ENCODE assay signal across 8 cellular contexts in the genomic region with DNA sequence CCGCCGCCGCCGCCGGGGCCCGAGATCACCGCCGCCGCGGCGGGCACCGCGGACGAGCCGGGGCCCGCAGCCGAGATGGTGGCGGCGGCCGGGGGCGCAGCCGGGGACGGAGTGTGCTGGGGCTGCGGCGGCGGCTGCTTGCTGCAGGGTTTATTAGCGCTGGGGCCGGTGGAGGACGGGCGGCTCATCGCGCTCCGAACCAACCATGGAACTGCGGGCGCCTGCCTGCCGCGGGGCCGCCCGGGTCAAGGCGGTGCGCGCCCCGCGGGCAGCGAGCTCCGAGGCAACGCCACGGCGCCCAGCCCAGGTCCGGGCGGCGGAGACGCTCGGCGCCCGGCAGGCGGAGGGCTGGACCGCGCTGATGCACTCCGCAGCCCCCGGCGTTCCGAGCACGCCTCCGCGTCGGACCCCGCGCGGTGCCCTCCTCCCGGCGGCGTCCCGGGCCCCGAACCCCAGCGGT. TPM values are rescaled to one million over a fixed set of nuclear protein-coding genes. Genes with fewer than 3 reads are reported as not detected.
DNase-seq lines count a peak whose midpoint lies in the region; ATAC-seq, FAIRE-seq and TF ChIP-seq lines count a peak whose summit lies in the region.

No MANE protein-coding gene starts in this region.

- TF ChIP-seq POLR2A in heart left ventricle (IDR thresholded peaks at IDR 0.05), result peak in 1 of 2 donors; percentile 95

- FAIRE-seq in frontal cortex (lab: Jason Lieb, UNC), result no peak

- intact Hi-C loops in heart left ventricle (cut with DNase I), result loop anchor here in 8 of 10 donors (2.0 to 10.0 kb wide), 8 partner anchors 35 to 218 kb away; partner anchors contain the start of genes EIF2A (in 4 of the 8), SERP1 (in 4 of the 8) and SELENOT (in 3 of the 8)
- intact Hi-C loops in left ventricle myocardium superior (cut with micrococcal nuclease), result no loop called here

- H3K27ac ChIP-seq in heart left ventricle, result peak overlapping the region; percentile 87 to 99 (median 96)
- peak overlapping the region; percentile 98 for H3K27ac ChIP-seq in duodenal mucosa (ENCODE audit: low read depth, low read length)
- H3K27ac ChIP-seq in neutrophil, result peak overlapping the region; percentile 96

- DNase-seq in heart left ventricle (peak in 1 of 5 donors; percentile 35), left ventricle myocardium superior (no peak), frontal cortex (ENCODE audit: low spot score in 2 of 2) (no peak), dermis blood vessel endothelial cell (no peak), cerebellum (ENCODE audit: low spot score) (no peak)

- H3K27me3 Mint-ChIP-seq in IgD-negative memory B cell, result peaks cover 11% of the 10 kb centered on the region

- H3K4me1 ChIP-seq in heart left ventricle, result peaks cover 5 to 48% (median 31%) of the 10 kb centered on the region in 12 donors
- H3K4me1 ChIP-seq in duodenal mucosa (ENCODE audit: control insufficient read depth in 1 of 2, insufficient read depth in 2 of 2, low read length in 2 of 2), result peaks cover 38 to 41% of the 10 kb centered on the region in 2 donors
- H3K4me1 ChIP-seq in neutrophil (ENCODE audit: control insufficient read depth in 1 of 2, insufficient read depth in 1 of 2, low read depth in 1 of 2, low read length in 1 of 2), result peaks cover 36 to 38% of the 10 kb centered on the region in 2 experiments

- peaks cover 51 to 64% (median 51%) of the 10 kb centered on the region in 3 donors for H3K4me1 Mint-ChIP-seq in IgD-negative memory B cell

- peak in 1 of 12 donors; percentile 5 for TF ChIP-seq CTCF in heart left ventricle (IDR thresholded peaks at IDR 0.05)
- TF ChIP-seq CTCF in neutrophil (IDR thresholded peaks at IDR 0.05), result no peak

- no peak for ATAC-seq in heart left ventricle
- ATAC-seq in left ventricle myocardium superior, result no peak

- peak overlapping the region; percentile 91 to 92 for H3K9ac ChIP-seq in duodenal mucosa (ENCODE audit: low read depth in 1 of 2, low read length in 2 of 2)

- no peaks in the 10 kb centered on the region for H3K36me3 Mint-ChIP-seq in IgD-negative memory B cell

- H3K27me3 ChIP-seq in heart left ventricle (no peaks in the 10 kb centered on the region), duodenal mucosa (ENCODE audit: control insufficient read depth in 1 of 2, insufficient read depth in 2 of 2, low read length in 2 of 2) (no peaks in the 10 kb centered on the region), neutrophil (no peaks in the 10 kb centered on the region)

- H3K36me3 ChIP-seq in heart left ventricle (peaks cover 0 to 6% (median 0%) of the 10 kb centered on the region in 9 donors), duodenal mucosa (ENCODE audit: control insufficient read depth in 1 of 2, insufficient read depth in 2 of 2, low read length in 2 of 2) (no peaks in the 10 kb centered on the region), neutrophil (no peaks in the 10 kb centered on the region)

- 0 to 1% (median 0%) methylated on average over 2 to 76 of the region's 76 CpGs for WGBS in heart left ventricle, 4 donors

- H3K9me3 ChIP-seq in heart left ventricle, result no peaks in the 10 kb centered on the region
- no peaks in the 10 kb centered on the region for H3K9me3 ChIP-seq in duodenal mucosa (ENCODE audit: control insufficient read depth in 1 of 2, low read length in 2 of 2)
- H3K9me3 ChIP-seq in neutrophil, result no peaks in the 10 kb centered on the region

- peak overlapping the region in 3 of 4 donors; percentile 81 to 96 (median 94) for H3K4me3 Mint-ChIP-seq in IgD-negative memory B cell

- H3K4me3 ChIP-seq in heart left ventricle, result peak overlapping the region; percentile 48 to 93 (median 83)
- peak overlapping the region; percentile 92 to 93 for H3K4me3 ChIP-seq in duodenal mucosa (ENCODE audit: low read depth in 1 of 2, low read length in 2 of 2)
- peak overlapping the region; percentile 75 to 85 for H3K4me3 ChIP-seq in neutrophil (ENCODE audit: low read depth in 1 of 2, low read length in 1 of 2)

- H3K9me3 Mint-ChIP-seq in IgD-negative memory B cell, result no peaks in the 10 kb centered on the region

- H3K27ac Mint-ChIP-seq in IgD-negative memory B cell, result peak overlapping the region in 2 of 3 donors; percentile 78 to 87

RNA-seq across cellular contexts. Expression of gene SIAH2, which starts 0.3 kb away (rescaled TPM):
- 10 to 100 TPM; 16.9 to 38.7 (median 23.4) TPM for total RNA-seq in heart left ventricle
- 10 to 100 TPM in 1 of 2 donors, 1 to 10 TPM in 1; 7.1 to 24.9 TPM for polyA plus RNA-seq in heart left ventricle
- total RNA-seq in left ventricle myocardium superior, result 23.2 TPM
- 23.1 TPM for polyA plus RNA-seq in IgD-negative memory B cell
- 22.8 TPM for total RNA-seq in frontal cortex
- total RNA-seq in dermis blood vessel endothelial cell, result 26.9 and 31.2 TPM in 2 replicates
- 17.1 TPM for total RNA-seq in cerebellum

RNA-seq across cellular contexts. Expression of gene ERICH6, which starts 59.0 kb away (rescaled TPM):
- total RNA-seq in heart left ventricle, result under 1 TPM in 2 of 9 donors, not detected in 7; 0.32 to 0.54 TPM
- not detected for polyA plus RNA-seq in heart left ventricle
- total RNA-seq in left ventricle myocardium superior, result not detected
- polyA plus RNA-seq in IgD-negative memory B cell, result 0.41 TPM
- total RNA-seq in frontal cortex, result under 0.01 TPM
- not detected in 2 replicates for total RNA-seq in dermis blood vessel endothelial cell
- 0.27 TPM for total RNA-seq in cerebellum
